ENCODE assay signal across 9 cellular contexts in genomic region chrY:2913066-2913815, GRCh38.
A peak's percentile ranks its signal among the peaks of the same experiment; 100 is the strongest.
DNase-seq lines count a peak whose midpoint lies in the region.
"Had no signal": no experiment of that assay in that cellular context is flagged by ENCODE, and none has a peak within 500 bp of the region (broad histone marks: within the 10 kb centered on the region; RNA-seq: fewer than 3 reads in every experiment).

No MANE protein-coding gene starts in this region.

- H3K9me3 Mint-ChIP-seq in stimulated activated naive CD8-positive, alpha-beta T cell treated with anti-CD3 and anti-CD28 coated beads, Interleukin-15, Interleukin-2, amounts not matched to agents 100 ng/mL and 50 ng/mL, for 24 hours, result peaks cover 8% of the 10 kb centered on the region
- H3K9me3 Mint-ChIP-seq: CD4-positive, alpha-beta memory T cell had no signal

- no peak overlapping the region for H3K4me3 Mint-ChIP-seq in stimulated activated naive CD8-positive, alpha-beta T cell treated with anti-CD3 and anti-CD28 coated beads, Interleukin-15, Interleukin-2, amounts not matched to agents 100 ng/mL and 50 ng/mL, for 24 hours

- H3K27me3 Mint-ChIP-seq in stimulated activated naive CD8-positive, alpha-beta T cell treated with anti-CD3 and anti-CD28 coated beads, Interleukin-15, Interleukin-2, amounts not matched to agents 100 ng/mL and 50 ng/mL, for 24 hours, result no peaks in the 10 kb centered on the region
- H3K27me3 Mint-ChIP-seq: CD4-positive, alpha-beta memory T cell had no signal

- H3K36me3 Mint-ChIP-seq in stimulated activated naive CD8-positive, alpha-beta T cell treated with anti-CD3 and anti-CD28 coated beads, Interleukin-15, Interleukin-2, amounts not matched to agents 100 ng/mL and 50 ng/mL, for 24 hours (ENCODE audit: low read depth), result no peaks in the 10 kb centered on the region

- peaks cover 8% of the 10 kb centered on the region for H3K4me1 Mint-ChIP-seq in stimulated activated naive CD8-positive, alpha-beta T cell treated with anti-CD3 and anti-CD28 coated beads, Interleukin-15, Interleukin-2, amounts not matched to agents 100 ng/mL and 50 ng/mL, for 24 hours (ENCODE audit: low read depth)

- peak overlapping the region; percentile 52 for H3K27ac Mint-ChIP-seq in stimulated activated naive CD8-positive, alpha-beta T cell treated with anti-CD3 and anti-CD28 coated beads, Interleukin-15, Interleukin-2, amounts not matched to agents 100 ng/mL and 50 ng/mL, for 24 hours

- peak; percentile 71 for DNase-seq in activated effector memory CD4-positive, alpha-beta T cell treated with anti-CD3 and anti-CD28 coated beads, Interleukin-2, amount 50 U/mL, for 16 hours
- DNase-seq in activated effector memory CD4-positive, alpha-beta T cell treated with Interleukin-2 at 50 U/mL for 16 hours, result no peak
- peak; percentile 42 for DNase-seq in NCI-H69 (lab: John Stamatoyannopoulos, UW)
- DNase-seq in cerebellar cortex (ENCODE audit: low spot score), result peak; percentile 11
- DNase-seq in NCI-H1092 treated with DMSO at 0.1 percent for 48 hours (lab: John Stamatoyannopoulos, UW), result no peak
- no peak for DNase-seq in GM19240 (ENCODE audit: insufficient read length, low spot score)
- no peak for DNase-seq in NCI-H146 (lab: John Stamatoyannopoulos, UW)

Comparison
In these comparisons a context has a peak if more than half of its experiments do, and no peak if none do; other contexts are left out.
1. DNase-seq: peak in activated effector memory CD4-positive, alpha-beta T cell treated with anti-CD3 and anti-CD28 coated beads, Interleukin-2, amount 50 U/mL, for 16 hours (single experiment), NCI-H69 (single experiment) and cerebellar cortex (single experiment); none in activated effector memory CD4-positive, alpha-beta T cell treated with Interleukin-2 at 50 U/mL for 16 hours (single experiment), NCI-H1092 treated with DMSO at 0.1 percent for 48 hours (single experiment), GM19240 (single experiment) and NCI-H146 (single experiment).